11 cellular contexts compared by ENCODE assay signal in genomic region chr6:111601875-111602274, GRCh38. TPM values are rescaled to one million over a fixed set of nuclear protein-coding genes. Genes with fewer than 3 reads are reported as not detected.
DNase-seq lines count a peak whose midpoint lies in the region; ATAC-seq and TF ChIP-seq lines count a peak whose summit lies in the region.
"Had no signal": no experiment of that assay in that cellular context is flagged by ENCODE, and none has a peak within 500 bp of the region (broad histone marks: within the 10 kb centered on the region; RNA-seq: fewer than 3 reads in every experiment).

No MANE protein-coding gene starts in this region.

- H3K9me3 Mint-ChIP-seq in Calu3 (ENCODE audit: low read depth, unreplicated experiment) = no peaks in the 10 kb centered on the region
- H3K9me3 Mint-ChIP-seq: GM23338 had no signal

- TF ChIP-seq CTCF in Calu3 (IDR thresholded peaks at IDR 0.05; ENCODE audit: unreplicated experiment) (no peak), body of pancreas (IDR thresholded peaks at IDR 0.05) (no peak)

- peak overlapping the region; percentile 96 for H3K4me3 Mint-ChIP-seq in Calu3 (ENCODE audit: low read depth, unreplicated experiment)

- H3K36me3 ChIP-seq in body of pancreas (replicated peaks in 1 of 2; ENCODE audit: insufficient read depth in 1 of 2, low read depth in 2 of 2) = no peaks in the 10 kb centered on the region

- 0% methylated on average over 1 of the region's 1 CpG for WGBS in body of pancreas, 2 donors

- BruUV-seq in Calu3 (replicated peaks; lab: Mats Ljungman, UMichigan) = no TSS peak

- no peak for ATAC-seq in body of pancreas
- no peak for ATAC-seq in HG02852 (IDR thresholded peaks at IDR 0.05; ENCODE audit: unreplicated experiment)
- no peak for ATAC-seq in GM21423 (IDR thresholded peaks at IDR 0.05; ENCODE audit: unreplicated experiment)
- ATAC-seq: GM23338 had no signal

- peaks cover 42% of the 10 kb centered on the region for H3K4me1 Mint-ChIP-seq in Calu3 (ENCODE audit: low read depth, unreplicated experiment)

- peak overlapping the region; percentile 59 to 97 (median 92) for H3K27ac ChIP-seq in body of pancreas

- no peaks in the 10 kb centered on the region for H3K27me3 ChIP-seq in body of pancreas

- no peaks in the 10 kb centered on the region for H3K27me3 Mint-ChIP-seq in Calu3 (ENCODE audit: unreplicated experiment)

- CTCF ChIA-PET in Calu3 (lab: Charles Lee) = no interaction called here

- H3K9me3 ChIP-seq in body of pancreas = no peaks in the 10 kb centered on the region

- H3K36me3 Mint-ChIP-seq in Calu3 (ENCODE audit: insufficient read depth, unreplicated experiment) = peaks cover 47% of the 10 kb centered on the region

- H3K4me3 ChIP-seq in body of pancreas (no peak overlapping the region), skeletal muscle cell (ENCODE audit: low read depth, low read length) (no peak overlapping the region)
- H3K4me3 ChIP-seq: GM23338 had no signal

- intact Hi-C loops in Calu3 (cut with micrococcal nuclease; ENCODE audit: unreplicated experiment) = loop anchor here (5.0 kb wide), 1 partner anchor 40 kb away; no protein-coding TSS in a partner anchor
- intact Hi-C loops in body of pancreas (cut with DNase I) = no loop called here

- DNase-seq in Calu3 (no peak), body of pancreas (peak in 3 of 4 donors; percentile 28 to 54 (median 47)), iris pigment epithelial cell (ENCODE audit: low read depth) (peak; percentile 67), skeletal muscle cell (ENCODE audit: low read depth) (peak; percentile 69), NCI-H1105 (lab: John Stamatoyannopoulos, UW) (no peak), activated T-cell treated with anti-CD3 and anti-CD28 coated beads for 4 hours (no peak)
- DNase-seq: GF-D8, SW 1271 had no signal

- peak in 1 of 3 donors; percentile 15 for TF ChIP-seq POLR2A in body of pancreas (IDR thresholded peaks at IDR 0.05)

- H3K27ac Mint-ChIP-seq in Calu3 (ENCODE audit: unreplicated experiment) = peak overlapping the region; percentile 17

- peaks cover 71% of the 10 kb centered on the region for H3K4me1 ChIP-seq in body of pancreas

RNA-seq across cellular contexts. Expression of gene TRAF3IP2, which starts 3.8 kb away (rescaled TPM):
- total RNA-seq in Calu3 (2022) (39.2 and 42.0 TPM in 2 replicates), body of pancreas (10 to 100 TPM; 15.8 to 29.0 TPM)

Comparison
In these comparisons a context has a peak if more than half of its experiments do, and no peak if none do; other contexts are left out.
1. DNase-seq: peak in body of pancreas (3 of 4), iris pigment epithelial cell (single experiment) and skeletal muscle cell (single experiment); none in Calu3 (single experiment), NCI-H1105 (single experiment) and activated T-cell treated with anti-CD3 and anti-CD28 coated beads for 4 hours (single experiment).